Comparison of ENCODE assay signal across 19 cellular contexts in genomic region chr1:2934173-2934540, GRCh38.
DNase-seq lines count a peak whose midpoint lies in the region; ATAC-seq and TF ChIP-seq lines count a peak whose summit lies in the region.
"Had no signal": no experiment of that assay in that cellular context is flagged by ENCODE, and none has a peak within 500 bp of the region (broad histone marks: within the 10 kb centered on the region; RNA-seq: fewer than 3 reads in every experiment).

No MANE protein-coding gene starts in this region.

- H3K27me3 ChIP-seq in heart right ventricle: peaks cover 0 to 55% (median 9%) of the 10 kb centered on the region in 7 donors
- H3K27me3 ChIP-seq in lower lobe of right lung (ENCODE audit: low read depth): peaks cover 31% of the 10 kb centered on the region
- no peaks in the 10 kb centered on the region for H3K27me3 ChIP-seq in aorta (ENCODE audit: control insufficient read depth in 1 of 2, insufficient read depth in 2 of 2, low read length in 1 of 2)

- TF ChIP-seq CTCF in heart right ventricle (IDR thresholded peaks at IDR 0.05) (no peak), glutamatergic neuron (IDR thresholded peaks at IDR 0.05; ENCODE audit: partially characterized antibody, unreplicated experiment) (no peak), lower lobe of right lung (IDR thresholded peaks at IDR 0.05) (no peak)

- H3K27ac Mint-ChIP-seq in glutamatergic neuron (ENCODE audit: unreplicated experiment): no peak overlapping the region
- H3K27ac Mint-ChIP-seq: CD4-positive, CD25-positive, alpha-beta regulatory T cell; CD8-positive, alpha-beta memory T cell; HFFc6 had no signal

- WGBS in heart right ventricle, 2 donors: 90 to 93% methylated on average over 18 of the region's 18 CpGs
- 96 to 97% methylated on average over 18 of the region's 18 CpGs for WGBS in aorta, 2 donors

- H3K4me3 Mint-ChIP-seq in glutamatergic neuron (ENCODE audit: unreplicated experiment): no peak overlapping the region
- H3K4me3 Mint-ChIP-seq: CD4-positive, CD25-positive, alpha-beta regulatory T cell; CD8-positive, alpha-beta memory T cell; HFFc6 had no signal

- H3K4me1 ChIP-seq in heart right ventricle: no peaks in the 10 kb centered on the region
- H3K4me1 ChIP-seq in lower lobe of right lung: no peaks in the 10 kb centered on the region
- no peaks in the 10 kb centered on the region for H3K4me1 ChIP-seq in aorta (ENCODE audit: control insufficient read depth in 1 of 2, insufficient read depth in 2 of 2, low read length in 2 of 2)
- H3K4me1 ChIP-seq: BE2C had no signal

- no peak overlapping the region for H3K4me3 ChIP-seq in heart right ventricle
- no peak overlapping the region for H3K4me3 ChIP-seq in lower lobe of right lung
- H3K4me3 ChIP-seq in aorta (ENCODE audit: low read length in 2 of 2): no peak overlapping the region

- intact Hi-C loops in left cardiac atrium (cut with DNase I): no loop called here
- intact Hi-C loops in heart right ventricle (cut with DNase I): no loop called here
- intact Hi-C loops in lower lobe of right lung (cut with DNase I): no loop called here
- intact Hi-C loops in aorta (cut with DNase I): no loop called here

- peaks cover 7% of the 10 kb centered on the region for H3K9me3 Mint-ChIP-seq in glutamatergic neuron (ENCODE audit: unreplicated experiment)
- H3K9me3 Mint-ChIP-seq: CD8-positive, alpha-beta memory T cell had no signal

- H3K36me3 Mint-ChIP-seq in glutamatergic neuron (ENCODE audit: unreplicated experiment): peaks cover 6% of the 10 kb centered on the region
- H3K36me3 Mint-ChIP-seq: CD4-positive, CD25-positive, alpha-beta regulatory T cell; CD8-positive, alpha-beta memory T cell had no signal

- H3K4me1 Mint-ChIP-seq in glutamatergic neuron (ENCODE audit: low read depth, unreplicated experiment): no peaks in the 10 kb centered on the region
- H3K4me1 Mint-ChIP-seq: CD4-positive, CD25-positive, alpha-beta regulatory T cell; CD8-positive, alpha-beta memory T cell had no signal

- H3K9me3 ChIP-seq in heart right ventricle (peaks cover 0 to 5% (median 0%) of the 10 kb centered on the region in 11 donors), lower lobe of right lung (no peaks in the 10 kb centered on the region), aorta (ENCODE audit: control insufficient read depth, low read length) (no peaks in the 10 kb centered on the region)
- H3K9me3 ChIP-seq: BE2C had no signal

- H3K27ac ChIP-seq in heart right ventricle (no peak overlapping the region), lower lobe of right lung (no peak overlapping the region), aorta (ENCODE audit: low read depth in 1 of 2, low read length in 2 of 2) (no peak overlapping the region)
- H3K27ac ChIP-seq: HL-60 had no signal

- no peak for ATAC-seq in left cardiac atrium
- ATAC-seq in heart right ventricle: no peak
- no peak for ATAC-seq in lower lobe of right lung
- ATAC-seq in aorta (ENCODE audit: low FRiP score): no peak
- ATAC-seq: HCT116 had no signal

- H3K27me3 Mint-ChIP-seq in glutamatergic neuron (ENCODE audit: unreplicated experiment): peaks cover 5% of the 10 kb centered on the region
- H3K27me3 Mint-ChIP-seq: CD4-positive, CD25-positive, alpha-beta regulatory T cell had no signal

- H3K36me3 ChIP-seq in heart right ventricle (no peaks in the 10 kb centered on the region), lower lobe of right lung (no peaks in the 10 kb centered on the region), aorta (ENCODE audit: control insufficient read depth in 1 of 2, insufficient read depth in 2 of 2, low read length in 1 of 2) (no peaks in the 10 kb centered on the region)
- H3K36me3 ChIP-seq: BE2C had no signal

- DNase-seq in left cardiac atrium (peak; percentile 7), heart right ventricle (no peak), glutamatergic neuron (peak; percentile 5), lower lobe of right lung (peak; percentile 20), aorta (peak; percentile 23 to 61), midbrain (lab: John Stamatoyannopoulos, UW) (no peak), UCSD-AML1 (lab: John Stamatoyannopoulos, UW; ENCODE audit: unreplicated experiment) (no peak)
- DNase-seq: ACHN; BE2C; C1 segment of cervical spinal cord; CD4-positive, CD25-positive, alpha-beta regulatory T cell; COR-L47; GOT3; H7; HFFc6; IMR-90 had no signal

Comparison
In these comparisons a context has a peak if more than half of its experiments do, and no peak if none do; other contexts are left out.
1. DNase-seq: peak in left cardiac atrium (single experiment), glutamatergic neuron (single experiment), lower lobe of right lung (single experiment) and aorta (2 of 2); none in heart right ventricle (0 of 2), midbrain (single experiment) and UCSD-AML1 (single experiment).